1 cellular context compared by ENCODE assay signal in genomic region chr11:20387262-20388095, GRCh38.
A peak's percentile ranks its signal among the peaks of the same experiment; 100 is the strongest.
TF ChIP-seq lines count a peak whose summit lies in the region.

Gene PRMT3, plus strand, starts transcription at chr11:20387716. Its CDS starts 31 bp downstream, at chr11:20387747.

TF ChIP-seq in K562, 482 proteins besides CTCF, POLR2A, EP300 and RAD21 (continued from another document and continues in another):
- TF ChIP-seq NFRKB (IDR thresholded peaks at IDR 0.05; ENCODE audit: low read depth) (peak; percentile 68; the same call in 1 of the 2 replicates), CBFA2T2 (conservative IDR thresholded peaks at IDR 0.05) (peak; percentile 77), JUND (IDR thresholded peaks at IDR 0.05; ENCODE audit: borderline replicate concordance, low read depth, low read length) (peak; percentile 30), JUND (tag; IDR thresholded peaks at IDR 0.05; ENCODE audit: borderline replicate concordance, low read depth, low read length) (peak; percentile 29; the same call in 1 of the 3 replicates), NKRF (IDR thresholded peaks at IDR 0.05; ENCODE audit: borderline replicate concordance) (peak; percentile 95), ZBTB9 (CRISPR knock-in tag; IDR thresholded peaks at IDR 0.05) (peak; percentile 91), SOX6 (IDR thresholded peaks at IDR 0.05) (peak; percentile 59), KDM4B (IDR thresholded peaks at IDR 0.05; ENCODE audit: borderline replicate concordance in 2 of 2, low read depth in 1 of 2) (no peak; a peak in 1 of 4 replicates), ARNT (IDR thresholded peaks at IDR 0.05) (no peak), SIRT6 (IDR thresholded peaks at IDR 0.05; ENCODE audit: low read depth, low read length) (no peak), ZNF785 (CRISPR knock-in tag; IDR thresholded peaks at IDR 0.05) (no peak), SRF (CRISPR knock-in tag; IDR thresholded peaks at IDR 0.05) (peak in 1 of 2 experiments; percentile 34; a peak in 1 of 4 replicates), NFE2 (IDR thresholded peaks at IDR 0.05; ENCODE audit: low read depth) (0 out of 2 replicates have a peak, but pooled peaks have one; percentile 21), MXI1 (IDR thresholded peaks at IDR 0.05; ENCODE audit: low read depth, low read length) (peak; percentile 90), DPF2 (IDR thresholded peaks at IDR 0.05) (no peak), ZNF76 (CRISPR knock-in tag; IDR thresholded peaks at IDR 0.05; ENCODE audit: borderline replicate concordance) (peak; percentile 74; the same call in 1 of the 2 replicates), ZNF263 (CRISPR knock-in tag; IDR thresholded peaks at IDR 0.05; ENCODE audit: borderline replicate concordance) (0 out of 2 replicates have a peak, but pooled peaks have one; percentile 75), TCF7 (IDR thresholded peaks at IDR 0.05; ENCODE audit: borderline replicate concordance) (0 out of 2 replicates have a peak, but pooled peaks have one; percentile 70), POLR3G (IDR thresholded peaks at IDR 0.05; ENCODE audit: extremely low read depth, insufficient read length, insufficient replicate concordance) (no peak), TBP (optimal IDR thresholded peaks at IDR 0.05; ENCODE audit: low read depth, low read length) (peak; percentile 82), ATF2 (CRISPR knock-in tag; IDR thresholded peaks at IDR 0.05) (peak; percentile 19; the same call in 1 of the 2 replicates), FUS (optimal IDR thresholded peaks at IDR 0.05; ENCODE audit: low read depth, low read length) (peak; percentile 65), CTBP1 (IDR thresholded peaks at IDR 0.05; ENCODE audit: borderline replicate concordance) (peak; percentile 86), RCOR1 (IDR thresholded peaks at IDR 0.05; ENCODE audit: borderline replicate concordance in 1 of 2, low read depth in 2 of 2, low read length in 2 of 2) (no peak), CBX2 (IDR thresholded peaks at IDR 0.05; ENCODE audit: insufficient read depth, low read length, poor library complexity, severe bottlenecking) (no peak), ATF7 (IDR thresholded peaks at IDR 0.05) (peak; percentile 89), FOXP1 (CRISPR knock-in tag; IDR thresholded peaks at IDR 0.05) (peak; percentile 66; the same call in 1 of the 2 replicates), HDAC1 (IDR thresholded peaks at IDR 0.05) (peak in 1 of 2 experiments; percentile 89; a peak in 2 of 4 replicates), UBTF (IDR thresholded peaks at IDR 0.05; ENCODE audit: borderline replicate concordance in 1 of 2, low read depth in 2 of 2, low read length in 2 of 2) (peak in 1 of 2 experiments; percentile 62; a peak in 1 of 4 replicates), NR2C2 (CRISPR knock-in tag; IDR thresholded peaks at IDR 0.05) (peak; percentile 47; the same call in 1 of the 2 replicates), NR2C2 (tag; IDR thresholded peaks at IDR 0.05) (peak; percentile 80), EP400 (IDR thresholded peaks at IDR 0.05) (peak; percentile 95), MBD2 (IDR thresholded peaks at IDR 0.05; ENCODE audit: borderline replicate concordance, low read depth) (no peak), MLX (CRISPR knock-in tag; conservative IDR thresholded peaks at IDR 0.05) (0 out of 4 replicates have a peak, but pooled peaks of 1 of the 2 experiments have one; percentile 30), ZC3H11A (IDR thresholded peaks at IDR 0.05; ENCODE audit: low read depth, low read length) (no peak), POLR2B (IDR thresholded peaks at IDR 0.05; ENCODE audit: low read depth, partially characterized antibody) (peak; percentile 60), KAT8 (IDR thresholded peaks at IDR 0.05; ENCODE audit: low read depth) (peak; percentile 49; the same call in 1 of the 2 replicates), PYGO2 (tag; IDR thresholded peaks at IDR 0.05) (no peak), ETS1 (conservative IDR thresholded peaks at IDR 0.05; ENCODE audit: control insufficient read depth, low read depth, low read length) (peak; percentile 82; the same call in 1 of the 2 replicates), ZC3H4 (CRISPR knock-in tag; IDR thresholded peaks at IDR 0.05; ENCODE audit: borderline replicate concordance) (peak; percentile 90; the same call in 1 of the 2 replicates), PRDM10 (IDR thresholded peaks at IDR 0.05; ENCODE audit: partially characterized antibody) (peak; percentile 78), STAT6 (CRISPR knock-in tag; IDR thresholded peaks at IDR 0.05) (no peak)
- TF ChIP-seq, protein P1, sequence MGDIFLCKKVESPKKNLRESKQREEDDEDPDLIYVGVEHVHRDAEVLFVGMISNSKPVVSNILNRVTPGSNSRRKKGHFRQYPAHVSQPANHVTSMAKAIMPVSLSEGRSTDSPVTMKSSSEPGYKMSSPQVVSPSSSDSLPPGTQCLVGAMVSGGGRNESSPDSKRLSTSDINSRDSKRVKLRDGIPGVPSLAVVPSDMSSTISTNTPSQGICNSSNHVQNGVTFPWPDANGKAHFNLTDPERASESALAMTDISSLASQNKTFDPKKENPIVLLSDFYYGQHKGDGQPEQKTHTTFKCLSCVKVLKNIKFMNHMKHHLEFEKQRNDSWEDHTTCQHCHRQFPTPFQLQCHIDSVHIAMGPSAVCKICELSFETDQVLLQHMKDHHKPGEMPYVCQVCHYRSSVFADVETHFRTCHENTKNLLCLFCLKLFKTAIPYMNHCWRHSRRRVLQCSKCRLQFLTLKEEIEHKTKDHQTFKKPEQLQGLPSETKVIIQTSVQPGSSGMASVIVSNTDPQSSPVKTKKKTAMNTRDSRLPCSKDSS (IDR thresholded peaks at IDR 0.05; ENCODE audit: low read depth, partially characterized antibody): no peak
- TF ChIP-seq, protein P2, sequence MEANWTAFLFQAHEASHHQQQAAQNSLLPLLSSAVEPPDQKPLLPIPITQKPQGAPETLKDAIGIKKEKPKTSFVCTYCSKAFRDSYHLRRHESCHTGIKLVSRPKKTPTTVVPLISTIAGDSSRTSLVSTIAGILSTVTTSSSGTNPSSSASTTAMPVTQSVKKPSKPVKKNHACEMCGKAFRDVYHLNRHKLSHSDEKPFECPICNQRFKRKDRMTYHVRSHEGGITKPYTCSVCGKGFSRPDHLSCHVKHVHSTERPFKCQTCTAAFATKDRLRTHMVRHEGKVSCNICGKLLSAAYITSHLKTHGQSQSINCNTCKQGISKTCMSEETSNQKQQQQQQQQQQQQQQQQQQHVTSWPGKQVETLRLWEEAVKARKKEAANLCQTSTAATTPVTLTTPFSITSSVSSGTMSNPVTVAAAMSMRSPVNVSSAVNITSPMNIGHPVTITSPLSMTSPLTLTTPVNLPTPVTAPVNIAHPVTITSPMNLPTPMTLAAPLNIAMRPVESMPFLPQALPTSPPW (CRISPR knock-in tag; IDR thresholded peaks at IDR 0.05): peak; percentile 76
